ENCODE assay signal across 8 cellular contexts in genomic region chr10:86970887-86971145, GRCh38. TPM values are rescaled to one million over a fixed set of nuclear protein-coding genes. Genes with fewer than 3 reads are reported as not detected.
DNase-seq lines count a peak whose midpoint lies in the region; ATAC-seq and TF ChIP-seq lines count a peak whose summit lies in the region.

No MANE protein-coding gene starts in this region.

- intact Hi-C loops in sciatic nerve (cut with DNase I) (no loop called here), head of caudate nucleus (cut with DNase I) (no loop called here)

- CTCF ChIA-PET in activated CD4-positive, alpha-beta memory T cell treated with anti-CD3 and anti-CD28 coated beads, Interleukin-2, amount 10 ng/mL, durations not matched to agents 7 days and 5 days (lab: Charles Lee): interaction anchor here (1.2 to 2.6 kb wide), 4 partner anchors 10 to 125 kb away, joined by 3 to 12 read pairs (median 4); partner anchors contain the start of gene SHLD2

- H3K9me3 Mint-ChIP-seq in activated CD4-positive, alpha-beta memory T cell treated with anti-CD3 and anti-CD28 coated beads, Interleukin-2, amount 10 ng/mL, durations not matched to agents 7 days and 5 days: no peaks in the 10 kb centered on the region
- peaks cover 14% of the 10 kb centered on the region for H3K9me3 Mint-ChIP-seq in glutamatergic neuron (ENCODE audit: unreplicated experiment)

- H3K4me1 Mint-ChIP-seq in activated CD4-positive, alpha-beta memory T cell treated with anti-CD3 and anti-CD28 coated beads, Interleukin-2, amount 10 ng/mL, durations not matched to agents 7 days and 5 days: peaks cover 41% of the 10 kb centered on the region
- H3K4me1 Mint-ChIP-seq in glutamatergic neuron (ENCODE audit: low read depth, unreplicated experiment): peaks cover 21% of the 10 kb centered on the region

- H3K27ac Mint-ChIP-seq in activated CD4-positive, alpha-beta memory T cell treated with anti-CD3 and anti-CD28 coated beads, Interleukin-2, amount 10 ng/mL, durations not matched to agents 7 days and 5 days: peak overlapping the region; percentile 61
- peak overlapping the region; percentile 87 for H3K27ac Mint-ChIP-seq in glutamatergic neuron (ENCODE audit: unreplicated experiment)

- DNase-seq in activated CD4-positive, alpha-beta memory T cell treated with anti-CD3 and anti-CD28 coated beads, Interleukin-2, amount 10 ng/mL, durations not matched to agents 7 days and 5 days: no peak
- DNase-seq in glutamatergic neuron (no peak), sciatic nerve (ENCODE audit: low spot score) (no peak), NCI-H2081 (lab: John Stamatoyannopoulos, UW) (no peak), head of caudate nucleus (no peak), SK-N-DZ (ENCODE audit: low spot score) (no peak), left lobe of liver (ENCODE audit: low spot score) (no peak)

- ATAC-seq in GM18511 (IDR thresholded peaks at IDR 0.05; ENCODE audit: unreplicated experiment) (peak; percentile 12), sciatic nerve (peak; percentile 28), left lobe of liver (no peak)

- H3K4me3 Mint-ChIP-seq in activated CD4-positive, alpha-beta memory T cell treated with anti-CD3 and anti-CD28 coated beads, Interleukin-2, amount 10 ng/mL, durations not matched to agents 7 days and 5 days: peak overlapping the region; percentile 69
- peak overlapping the region; percentile 80 for H3K4me3 Mint-ChIP-seq in glutamatergic neuron (ENCODE audit: unreplicated experiment)

- TF ChIP-seq CTCF in glutamatergic neuron (IDR thresholded peaks at IDR 0.05; ENCODE audit: partially characterized antibody, unreplicated experiment): no peak

- H3K36me3 Mint-ChIP-seq in activated CD4-positive, alpha-beta memory T cell treated with anti-CD3 and anti-CD28 coated beads, Interleukin-2, amount 10 ng/mL, durations not matched to agents 7 days and 5 days (ENCODE audit: low read depth): no peaks in the 10 kb centered on the region
- H3K36me3 Mint-ChIP-seq in glutamatergic neuron (ENCODE audit: unreplicated experiment): no peaks in the 10 kb centered on the region

- peaks cover 35% of the 10 kb centered on the region for H3K27me3 Mint-ChIP-seq in activated CD4-positive, alpha-beta memory T cell treated with anti-CD3 and anti-CD28 coated beads, Interleukin-2, amount 10 ng/mL, durations not matched to agents 7 days and 5 days
- peaks cover 18% of the 10 kb centered on the region for H3K27me3 Mint-ChIP-seq in glutamatergic neuron (ENCODE audit: unreplicated experiment)

- POLR2A ChIA-PET in activated CD4-positive, alpha-beta memory T cell treated with anti-CD3 and anti-CD28 coated beads, Interleukin-2, amount 10 ng/mL, durations not matched to agents 7 days and 5 days (lab: Charles Lee): interaction anchor here (0.8 to 1.5 kb wide), 7 partner anchors 12 to 534 kb away, joined by 3 to 24 read pairs (median 4); partner anchors contain the start of genes GLUD1, MINPP1, SHLD2 and SNCG

RNA-seq across cellular contexts. Expression of gene ADIRF, which starts 2.5 kb away (rescaled TPM):
- total RNA-seq in activated CD4-positive, alpha-beta memory T cell treated with anti-CD3 and anti-CD28 coated beads, Interleukin-2, amount 10 ng/mL, durations not matched to agents 7 days and 5 days: not detected
- not detected for total RNA-seq in glutamatergic neuron (ENCODE audit: unreplicated experiment)
- 599 TPM for total RNA-seq in sciatic nerve
- polyA plus RNA-seq in SK-N-DZ (2014; cell fraction: cytosol; rRNA removed): not detected in 2 replicates
- polyA plus RNA-seq in SK-N-DZ (2014; cell fraction: nucleus; rRNA removed): not detected in 2 replicates
- total RNA-seq in left lobe of liver: 79.3 TPM

RNA-seq across cellular contexts. Expression of gene SNCG, which starts 12.4 kb away (rescaled TPM):
- not detected for total RNA-seq in activated CD4-positive, alpha-beta memory T cell treated with anti-CD3 and anti-CD28 coated beads, Interleukin-2, amount 10 ng/mL, durations not matched to agents 7 days and 5 days
- total RNA-seq in glutamatergic neuron (ENCODE audit: unreplicated experiment): 431 TPM
- total RNA-seq in sciatic nerve: 132 TPM
- 107 and 138 TPM in 2 replicates for polyA plus RNA-seq in SK-N-DZ (2014; cell fraction: cytosol; rRNA removed)
- 117 and 139 TPM in 2 replicates for polyA plus RNA-seq in SK-N-DZ (2014; cell fraction: nucleus; rRNA removed)
- 2.0 TPM for total RNA-seq in left lobe of liver

RNA-seq across cellular contexts. Expression of gene MMRN2, which starts 13.4 kb away (rescaled TPM):
- total RNA-seq in activated CD4-positive, alpha-beta memory T cell treated with anti-CD3 and anti-CD28 coated beads, Interleukin-2, amount 10 ng/mL, durations not matched to agents 7 days and 5 days: not detected
- total RNA-seq in glutamatergic neuron (ENCODE audit: unreplicated experiment): 5.4 TPM
- total RNA-seq in sciatic nerve: 66.2 TPM
- polyA plus RNA-seq in SK-N-DZ (2014; cell fraction: cytosol; rRNA removed): 5.3 and 5.5 TPM in 2 replicates
- polyA plus RNA-seq in SK-N-DZ (2014; cell fraction: nucleus; rRNA removed): 9.7 and 14.5 TPM in 2 replicates
- total RNA-seq in left lobe of liver: 9.6 TPM

RNA-seq across cellular contexts. Expression of gene FAM25A, which starts 49.3 kb away (rescaled TPM):
- total RNA-seq in activated CD4-positive, alpha-beta memory T cell treated with anti-CD3 and anti-CD28 coated beads, Interleukin-2, amount 10 ng/mL, durations not matched to agents 7 days and 5 days: not detected
- total RNA-seq in glutamatergic neuron (ENCODE audit: unreplicated experiment) (not detected), sciatic nerve (not detected), left lobe of liver (not detected)
- polyA plus RNA-seq in SK-N-DZ (2014; cell fraction: cytosol; rRNA removed): not detected in 2 replicates
- not detected in 2 replicates for polyA plus RNA-seq in SK-N-DZ (2014; cell fraction: nucleus; rRNA removed)

Comparison
In these comparisons a context has a peak if more than half of its experiments do, and no peak if none do; other contexts are left out.
1. RNA of gene ADIRF, which starts 2.5 kb away (total RNA-seq): 599 TPM in sciatic nerve (single experiment) and 79.3 TPM in left lobe of liver (single experiment); not detected in glutamatergic neuron (single experiment) and not detected in activated CD4-positive, alpha-beta memory T cell treated with anti-CD3 and anti-CD28 coated beads, Interleukin-2, amount 10 ng/mL, durations not matched to agents 7 days and 5 days; every median in the first group is over 10 times any median in the second.
2. RNA of gene SNCG, which starts 12.4 kb away (total RNA-seq): 431 TPM in glutamatergic neuron (single experiment) and 132 TPM in sciatic nerve (single experiment); 2.0 TPM in left lobe of liver (single experiment) and not detected in activated CD4-positive, alpha-beta memory T cell treated with anti-CD3 and anti-CD28 coated beads, Interleukin-2, amount 10 ng/mL, durations not matched to agents 7 days and 5 days; every median in the first group is over 10 times any median in the second.